In the genomic region with DNA sequence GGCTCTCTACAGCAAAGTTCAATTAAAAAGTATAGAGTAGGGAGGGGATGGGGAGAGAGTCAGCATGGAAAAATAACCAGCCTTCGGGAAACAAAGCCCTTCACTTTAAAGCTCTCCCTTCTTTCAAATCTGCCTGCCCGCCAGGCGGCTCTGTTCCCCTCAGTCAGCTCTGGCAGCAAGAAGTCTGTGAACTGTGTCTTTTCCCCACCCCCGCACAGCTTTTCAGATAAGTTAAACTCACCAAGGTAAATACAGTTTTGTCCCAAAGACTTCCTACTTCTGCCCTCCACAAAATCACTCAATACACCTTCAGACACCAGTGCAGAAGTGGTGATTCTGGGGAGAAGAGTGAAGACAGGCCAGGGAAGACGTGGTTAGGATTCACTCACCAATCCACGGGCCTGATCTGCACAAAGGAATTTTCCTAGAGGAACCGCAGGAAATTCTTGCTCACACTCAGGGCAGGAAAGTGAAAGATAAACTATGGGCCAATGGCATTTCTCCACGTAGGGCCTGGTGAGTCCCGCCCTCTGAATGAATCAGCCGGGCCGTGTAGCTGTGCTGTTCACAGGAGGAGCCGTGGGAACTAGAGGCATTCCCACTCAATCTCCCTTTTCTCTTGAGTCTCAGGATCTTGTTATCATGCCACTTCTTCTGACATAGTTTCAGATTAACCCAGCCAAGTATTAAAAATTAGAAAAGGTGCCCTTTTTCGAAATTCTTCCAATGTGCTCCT, we compare ENCODE assay signal across 8 cellular contexts. TPM values are rescaled to one million over a fixed set of nuclear protein-coding genes. Genes with fewer than 3 reads are reported as not detected.
DNase-seq lines count a peak whose midpoint lies in the region; ATAC-seq and TF ChIP-seq lines count a peak whose summit lies in the region.

A gene with protein sequence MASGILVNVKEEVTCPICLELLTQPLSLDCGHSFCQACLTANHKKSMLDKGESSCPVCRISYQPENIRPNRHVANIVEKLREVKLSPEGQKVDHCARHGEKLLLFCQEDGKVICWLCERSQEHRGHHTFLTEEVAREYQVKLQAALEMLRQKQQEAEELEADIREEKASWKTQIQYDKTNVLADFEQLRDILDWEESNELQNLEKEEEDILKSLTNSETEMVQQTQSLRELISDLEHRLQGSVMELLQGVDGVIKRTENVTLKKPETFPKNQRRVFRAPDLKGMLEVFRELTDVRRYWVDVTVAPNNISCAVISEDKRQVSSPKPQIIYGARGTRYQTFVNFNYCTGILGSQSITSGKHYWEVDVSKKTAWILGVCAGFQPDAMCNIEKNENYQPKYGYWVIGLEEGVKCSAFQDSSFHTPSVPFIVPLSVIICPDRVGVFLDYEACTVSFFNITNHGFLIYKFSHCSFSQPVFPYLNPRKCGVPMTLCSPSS (minus strand): TSS at position 448 of the 736 bp plus-strand sequence. CDS start 4,897 bp downstream, outside the sequence.

- 8% methylated on average over 2 of the region's 13 CpGs; no CpG with 5 or more reads in 1 of the 2 experiments for WGBS in IMR-90 (ENCODE audit: extremely low coverage in 2 of 2, insufficient read length in 1 of 2), 2 experiments

- H4K91ac ChIP-seq in IMR-90 (ENCODE audit: insufficient read depth, low read depth, low read length) = peak within 1 kb of the TSS; percentile 93

- peak within 1 kb of the TSS; percentile 79 for H3K18ac ChIP-seq in IMR-90 (ENCODE audit: low read depth, low read length)

- in situ Hi-C loops in IMR-90 (cut with MboI; ENCODE audit: low sequenced_read_pairs) = loop anchor here (5.0 to 25.0 kb wide), 2 partner anchors 62 to 678 kb away; no protein-coding TSS in a partner anchor

- H3K27ac ChIP-seq in IMR-90 (ENCODE audit: insufficient read depth, low read length) (peak within 1 kb of the TSS; percentile 67), iPS-18a (ENCODE audit: low read length) (peak within 1 kb of the TSS; percentile 93), skin epidermis (peak within 1 kb of the TSS; percentile 46 to 92 (median 87))

- H3K9me1 ChIP-seq in IMR-90 (ENCODE audit: insufficient read depth, low read length) = no peaks in the 10 kb centered on the region; the same call in 1 of the 2 replicates

- peak within 1 kb of the TSS; percentile 96 for H3K56ac ChIP-seq in IMR-90 (ENCODE audit: extremely low read depth, insufficient read depth, low read length)

- TF ChIP-seq CTCF in IMR-90 (conservative IDR thresholded peaks at IDR 0.05; ENCODE audit: low read depth, low read length) = peak; percentile 58

- POLR2A ChIA-PET in IMR-90 (lab: Charles Lee; ENCODE audit: unreplicated experiment) = interaction anchor here (0.6 kb wide), 1 partner anchor 36 kb away, joined by 3 read pairs; no protein-coding TSS in a partner anchor

- dilution Hi-C loops in IMR-90 (cut with HindIII; ENCODE audit: low sequenced_read_pairs, unreplicated experiment) = no loop called here

- DNase-seq in DMS53 treated with DMSO at 0.1 percent for 48 hours (lab: John Stamatoyannopoulos, UW; ENCODE audit: unreplicated experiment) = peak; percentile 57
- peak; percentile 99 for DNase-seq in IMR-90
- DNase-seq in UCSD-AML1 (lab: John Stamatoyannopoulos, UW; ENCODE audit: unreplicated experiment) = peak; percentile 78
- peak; percentile 87 for DNase-seq in brain pericyte (ENCODE audit: low read depth, low spot score)
- DNase-seq in NCI-H524 (lab: John Stamatoyannopoulos, UW) = no peak

- no peaks in the 10 kb centered on the region for H3K27me3 ChIP-seq in IMR-90 (ENCODE audit: control insufficient read depth, insufficient read depth, low read length)
- H3K27me3 ChIP-seq in iPS-18a (ENCODE audit: control insufficient read depth, insufficient read depth, low read length) = no peaks in the 10 kb centered on the region

- peaks cover 4% of the 10 kb centered on the region for H3K36me3 ChIP-seq in IMR-90 (ENCODE audit: control insufficient read depth, insufficient read depth, low read length)
- H3K36me3 ChIP-seq in iPS-18a (ENCODE audit: control insufficient read depth, low read depth, low read length) = peaks cover 2% of the 10 kb centered on the region

- intact Hi-C loops in IMR-90 (cut with micrococcal nuclease) = loop anchor here (1.0 to 10.0 kb wide), 5 partner anchors 63 to 320 kb away; a partner anchor contains a TSS

- peaks cover 20 to 34% of the 10 kb centered on the region in 2 experiments; a peak in 3 of 4 replicates for H3K79me1 ChIP-seq in IMR-90 (ENCODE audit: low read depth in 1 of 2, low read length in 2 of 2)

- no peaks in the 10 kb centered on the region for H3K4me1 ChIP-seq in IMR-90 (ENCODE audit: control insufficient read depth, insufficient read depth, low read length)
- peaks cover 11% of the 10 kb centered on the region for H3K4me1 ChIP-seq in iPS-18a (ENCODE audit: control insufficient read depth, low read depth, low read length)

- H3K9me3 ChIP-seq in IMR-90 (ENCODE audit: control insufficient read depth, insufficient read depth, low read length) = no peaks in the 10 kb centered on the region
- no peaks in the 10 kb centered on the region for H3K9me3 ChIP-seq in iPS-18a (ENCODE audit: control insufficient read depth, low read depth, low read length)

- H3K14ac ChIP-seq in IMR-90 (replicated peaks; ENCODE audit: low read depth, low read length) = peak within 1 kb of the TSS; percentile 92

- peak within 1 kb of the TSS; percentile 99 for H3K4me2 ChIP-seq in IMR-90 (ENCODE audit: low read depth, low read length)

- H3K9ac ChIP-seq in IMR-90 (ENCODE audit: low read depth, low read length) (peak within 1 kb of the TSS; percentile 86), iPS-18a (ENCODE audit: low read length) (peak within 1 kb of the TSS; percentile 85)

- TSS peak; percentile 90 for BruUV-seq in IMR-90 (replicated peaks; lab: Mats Ljungman, UMichigan)

- CTCF ChIA-PET in IMR-90 (lab: Yijun Ruan, JAX) = interaction anchor here (0.6 to 2.0 kb wide), 4 partner anchors 10 to 769 kb away, joined by 3 to 12 read pairs (median 4); no protein-coding TSS in a partner anchor

- peak within 1 kb of the TSS; percentile 95; the same call in 2 of the 3 replicates for H2BK15ac ChIP-seq in IMR-90 (ENCODE audit: low read depth, low read length)

- H2AK9ac ChIP-seq in IMR-90 (replicated peaks; ENCODE audit: low read depth, low read length, poor library complexity) = peak within 1 kb of the TSS; percentile 93

- peak within 1 kb of the TSS; percentile 85 for H2AFZ ChIP-seq in IMR-90 (replicated peaks; ENCODE audit: low read length, poor library complexity)

- peak within 1 kb of the TSS; percentile 94 for H2BK5ac ChIP-seq in IMR-90 (ENCODE audit: low read depth, low read length, poor library complexity, severe bottlenecking)

- peak within 1 kb of the TSS; percentile 79 for H3K4ac ChIP-seq in IMR-90 (ENCODE audit: low read depth, low read length)

- H2AK5ac ChIP-seq in IMR-90 (ENCODE audit: low read depth, low read length) = peak within 1 kb of the TSS; percentile 95

- H4K8ac ChIP-seq in IMR-90 (ENCODE audit: low read depth in 2 of 2, low read length in 2 of 2) = peak within 1 kb of the TSS; percentile 11 to 89

- H4K20me1 ChIP-seq in IMR-90 (ENCODE audit: insufficient read depth, low read length) = no peaks in the 10 kb centered on the region

- H3K23ac ChIP-seq in IMR-90 (ENCODE audit: low read depth, low read length) = peak within 1 kb of the TSS; percentile 90

- peak; percentile 46 for TF ChIP-seq RAD21 in IMR-90 (IDR thresholded peaks at IDR 0.05; ENCODE audit: low read length)

- H2BK120ac ChIP-seq in IMR-90 (ENCODE audit: low read depth, low read length) = peak within 1 kb of the TSS; percentile 78

- H2BK20ac ChIP-seq in IMR-90 (ENCODE audit: low read depth, low read length) = peak within 1 kb of the TSS; percentile 45

- peak; percentile 95 for TF ChIP-seq POLR2A in IMR-90 (IDR thresholded peaks at IDR 0.05; ENCODE audit: low read depth, low read length)

- ATAC-seq in GM21528 (IDR thresholded peaks at IDR 0.05; ENCODE audit: low FRiP score, unreplicated experiment) (peak; percentile 80), IMR-90 (ENCODE audit: low read depth) (peak; percentile 95)

- peak within 1 kb of the TSS; percentile 76; the same call in 1 of the 2 replicates for H4K5ac ChIP-seq in IMR-90 (ENCODE audit: low read depth, low read length)

- H3K4me3 ChIP-seq in IMR-90 (ENCODE audit: insufficient read depth, low read depth, low read length) (peak within 1 kb of the TSS; percentile 56), iPS-18a (ENCODE audit: low read length) (peak within 1 kb of the TSS; percentile 70), skin epidermis (peak within 1 kb of the TSS; percentile 21 to 49 (median 41))

TF ChIP-seq in IMR-90, 13 proteins besides CTCF, POLR2A, EP300 and RAD21:
- peak; percentile 12; the same call in 1 of the 2 replicates for TF ChIP-seq MXI1 (IDR thresholded peaks at IDR 0.05; ENCODE audit: borderline replicate concordance, low read depth, low read length)
- no peak for TF ChIP-seq RCOR1 (IDR thresholded peaks at IDR 0.05; ENCODE audit: insufficient replicate concordance, low read length)
- no peak for TF ChIP-seq MAZ (IDR thresholded peaks at IDR 0.05; ENCODE audit: borderline replicate concordance, low read depth, low read length)
- TF ChIP-seq FOS (IDR thresholded peaks at IDR 0.05; ENCODE audit: low read depth, low read length) = peak; percentile 54; the same call in 1 of the 2 replicates
- peak; percentile 55 for TF ChIP-seq BHLHE40 (IDR thresholded peaks at IDR 0.05; ENCODE audit: low read depth, low read length)
- TF ChIP-seq SMC3 (IDR thresholded peaks at IDR 0.05; ENCODE audit: low read depth, low read length) = peak; percentile 31; the same call in 1 of the 2 replicates
- TF ChIP-seq CEBPB (IDR thresholded peaks at IDR 0.05; ENCODE audit: low read depth, low read length) = peak; percentile 37; the same call in 1 of the 2 replicates

RNA-seq across cellular contexts. Expression of the gene that starts here (rescaled TPM):
- total RNA-seq in IMR-90 (2012; rRNA removed) = 49.1 and 58.0 TPM in 2 replicates
- polyA plus RNA-seq in IMR-90 (2012; rRNA removed) = 26.3 and 32.6 TPM in 2 replicates
- polyA plus RNA-seq in IMR-90 (2012; cell fraction: cytosol; rRNA removed) = 11.5 and 14.9 TPM in 2 replicates
- 10.8 and 29.4 TPM in 2 replicates for polyA plus RNA-seq in IMR-90 (2012; cell fraction: nucleus; rRNA removed; ENCODE audit: low replicate concordance)

Comparison
In these comparisons a context has a peak if more than half of its experiments do, and no peak if none do; other contexts are left out.
1. DNase-seq: peak in DMS53 treated with DMSO at 0.1 percent for 48 hours (single experiment), IMR-90 (single experiment), UCSD-AML1 (single experiment) and brain pericyte (single experiment); none in NCI-H524 (0 of 2).
2. Peak in every context shown above with its lines, with median percentiles within 50 percentile points of each other: H3K27ac ChIP-seq and H3K4me3 ChIP-seq.